1 cellular context compared by ENCODE assay signal in the genomic region with DNA sequence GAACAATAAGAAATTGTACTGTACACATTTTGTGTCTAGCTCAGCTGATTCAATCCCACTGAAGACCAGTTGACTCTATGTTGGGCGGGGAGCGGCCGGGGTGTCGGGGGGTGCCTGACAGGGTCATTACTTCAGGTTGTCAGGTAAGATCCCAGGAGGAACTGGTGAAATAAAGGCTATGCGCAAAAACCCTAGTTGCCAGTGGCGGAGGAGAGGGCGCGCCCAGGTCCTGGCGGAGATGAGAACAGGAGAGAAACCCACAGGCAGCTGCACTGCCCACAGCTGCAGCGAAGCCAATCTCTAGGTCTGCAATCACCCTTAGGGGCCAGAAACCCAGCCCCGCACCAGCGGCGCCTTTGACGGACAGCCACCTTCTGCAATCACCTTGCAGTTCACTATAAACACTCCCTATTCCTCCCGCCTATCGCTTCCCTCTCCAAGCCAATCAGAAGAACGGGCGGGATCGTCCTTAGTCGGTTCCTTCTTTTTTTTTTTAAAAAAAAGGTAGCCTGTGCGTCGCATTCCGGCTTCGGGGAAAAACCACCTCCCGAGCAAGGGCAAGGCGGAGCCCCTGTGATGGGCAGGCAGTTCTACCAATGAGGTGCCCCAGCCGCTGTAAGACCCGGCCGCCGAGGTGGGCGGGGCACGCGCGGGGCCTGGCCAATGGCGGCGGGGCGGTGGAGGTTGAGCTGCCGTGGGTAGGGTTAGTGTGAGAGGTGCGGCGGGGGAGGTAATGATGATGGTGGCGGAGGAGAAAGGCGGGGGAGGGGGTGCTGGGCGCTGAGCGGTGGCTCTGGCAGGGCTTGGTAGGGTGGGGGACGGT.
A peak's percentile ranks its signal among the peaks of the same experiment; 100 is the strongest.
TF ChIP-seq lines count a peak whose summit lies in the region.

A gene (plus strand): TSS at position 707 of the 823 bp plus-strand sequence. CDS start 1,479 bp downstream, outside the sequence.

TF ChIP-seq in HepG2, 621 proteins besides CTCF, POLR2A, EP300 and RAD21 (continued from another document and continues in another):
- TF ChIP-seq, protein P1, sequence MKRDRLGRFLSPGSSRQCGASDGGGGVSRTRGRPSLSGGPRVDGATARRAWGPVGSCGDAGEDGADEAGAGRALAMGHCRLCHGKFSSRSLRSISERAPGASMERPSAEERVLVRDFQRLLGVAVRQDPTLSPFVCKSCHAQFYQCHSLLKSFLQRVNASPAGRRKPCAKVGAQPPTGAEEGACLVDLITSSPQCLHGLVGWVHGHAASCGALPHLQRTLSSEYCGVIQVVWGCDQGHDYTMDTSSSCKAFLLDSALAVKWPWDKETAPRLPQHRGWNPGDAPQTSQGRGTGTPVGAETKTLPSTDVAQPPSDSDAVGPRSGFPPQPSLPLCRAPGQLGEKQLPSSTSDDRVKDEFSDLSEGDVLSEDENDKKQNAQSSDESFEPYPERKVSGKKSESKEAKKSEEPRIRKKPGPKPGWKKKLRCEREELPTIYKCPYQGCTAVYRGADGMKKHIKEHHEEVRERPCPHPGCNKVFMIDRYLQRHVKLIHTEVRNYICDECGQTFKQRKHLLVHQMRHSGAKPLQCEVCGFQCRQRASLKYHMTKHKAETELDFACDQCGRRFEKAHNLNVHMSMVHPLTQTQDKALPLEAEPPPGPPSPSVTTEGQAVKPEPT (CRISPR knock-in tag; IDR thresholded peaks at IDR 0.05; ENCODE audit: low read depth) = peak; percentile 82; the same call in 1 of the 2 replicates
- peak; percentile 12; the same call in 1 of the 2 replicates for TF ChIP-seq ZNF772 (CRISPR knock-in tag; IDR thresholded peaks at IDR 0.05)
- TF ChIP-seq, protein P2, sequence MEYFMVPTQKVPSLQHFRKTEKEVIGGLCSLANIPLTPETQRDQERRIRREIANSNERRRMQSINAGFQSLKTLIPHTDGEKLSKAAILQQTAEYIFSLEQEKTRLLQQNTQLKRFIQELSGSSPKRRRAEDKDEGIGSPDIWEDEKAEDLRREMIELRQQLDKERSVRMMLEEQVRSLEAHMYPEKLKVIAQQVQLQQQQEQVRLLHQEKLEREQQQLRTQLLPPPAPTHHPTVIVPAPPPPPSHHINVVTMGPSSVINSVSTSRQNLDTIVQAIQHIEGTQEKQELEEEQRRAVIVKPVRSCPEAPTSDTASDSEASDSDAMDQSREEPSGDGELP (IDR thresholded peaks at IDR 0.05; ENCODE audit: borderline replicate concordance, low read depth) = peak; percentile 72
- TF ChIP-seq HDAC1 (CRISPR knock-in tag; IDR thresholded peaks at IDR 0.05) = no peak; the same call in none of the 2 replicates
- peak; percentile 33; the same call in 1 of the 2 replicates for TF ChIP-seq ARHGAP35 (CRISPR knock-in tag; IDR thresholded peaks at IDR 0.05; ENCODE audit: borderline replicate concordance)
- peak; percentile 21; the same call in 1 of the 2 replicates for TF ChIP-seq HNF4A (CRISPR knock-in tag; IDR thresholded peaks at IDR 0.05)
- TF ChIP-seq, protein P3, sequence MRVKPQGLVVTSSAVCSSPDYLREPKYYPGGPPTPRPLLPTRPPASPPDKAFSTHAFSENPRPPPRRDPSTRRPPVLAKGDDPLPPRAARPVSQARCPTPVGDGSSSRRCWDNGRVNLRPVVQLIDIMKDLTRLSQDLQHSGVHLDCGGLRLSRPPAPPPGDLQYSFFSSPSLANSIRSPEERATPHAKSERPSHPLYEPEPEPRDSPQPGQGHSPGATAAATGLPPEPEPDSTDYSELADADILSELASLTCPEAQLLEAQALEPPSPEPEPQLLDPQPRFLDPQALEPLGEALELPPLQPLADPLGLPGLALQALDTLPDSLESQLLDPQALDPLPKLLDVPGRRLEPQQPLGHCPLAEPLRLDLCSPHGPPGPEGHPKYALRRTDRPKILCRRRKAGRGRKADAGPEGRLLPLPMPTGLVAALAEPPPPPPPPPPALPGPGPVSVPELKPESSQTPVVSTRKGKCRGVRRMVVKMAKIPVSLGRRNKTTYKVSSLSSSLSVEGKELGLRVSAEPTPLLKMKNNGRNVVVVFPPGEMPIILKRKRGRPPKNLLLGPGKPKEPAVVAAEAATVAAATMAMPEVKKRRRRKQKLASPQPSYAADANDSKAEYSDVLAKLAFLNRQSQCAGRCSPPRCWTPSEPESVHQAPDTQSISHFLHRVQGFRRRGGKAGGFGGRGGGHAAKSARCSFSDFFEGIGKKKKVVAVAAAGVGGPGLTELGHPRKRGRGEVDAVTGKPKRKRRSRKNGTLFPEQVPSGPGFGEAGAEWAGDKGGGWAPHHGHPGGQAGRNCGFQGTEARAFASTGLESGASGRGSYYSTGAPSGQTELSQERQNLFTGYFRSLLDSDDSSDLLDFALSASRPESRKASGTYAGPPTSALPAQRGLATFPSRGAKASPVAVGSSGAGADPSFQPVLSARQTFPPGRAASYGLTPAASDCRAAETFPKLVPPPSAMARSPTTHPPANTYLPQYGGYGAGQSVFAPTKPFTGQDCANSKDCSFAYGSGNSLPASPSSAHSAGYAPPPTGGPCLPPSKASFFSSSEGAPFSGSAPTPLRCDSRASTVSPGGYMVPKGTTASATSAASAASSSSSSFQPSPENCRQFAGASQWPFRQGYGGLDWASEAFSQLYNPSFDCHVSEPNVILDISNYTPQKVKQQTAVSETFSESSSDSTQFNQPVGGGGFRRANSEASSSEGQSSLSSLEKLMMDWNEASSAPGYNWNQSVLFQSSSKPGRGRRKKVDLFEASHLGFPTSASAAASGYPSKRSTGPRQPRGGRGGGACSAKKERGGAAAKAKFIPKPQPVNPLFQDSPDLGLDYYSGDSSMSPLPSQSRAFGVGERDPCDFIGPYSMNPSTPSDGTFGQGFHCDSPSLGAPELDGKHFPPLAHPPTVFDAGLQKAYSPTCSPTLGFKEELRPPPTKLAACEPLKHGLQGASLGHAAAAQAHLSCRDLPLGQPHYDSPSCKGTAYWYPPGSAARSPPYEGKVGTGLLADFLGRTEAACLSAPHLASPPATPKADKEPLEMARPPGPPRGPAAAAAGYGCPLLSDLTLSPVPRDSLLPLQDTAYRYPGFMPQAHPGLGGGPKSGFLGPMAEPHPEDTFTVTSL (CRISPR knock-in tag; IDR thresholded peaks at IDR 0.05; ENCODE audit: borderline replicate concordance) = peak; percentile 74; the same call in 1 of the 2 replicates
- TF ChIP-seq, protein P4, sequence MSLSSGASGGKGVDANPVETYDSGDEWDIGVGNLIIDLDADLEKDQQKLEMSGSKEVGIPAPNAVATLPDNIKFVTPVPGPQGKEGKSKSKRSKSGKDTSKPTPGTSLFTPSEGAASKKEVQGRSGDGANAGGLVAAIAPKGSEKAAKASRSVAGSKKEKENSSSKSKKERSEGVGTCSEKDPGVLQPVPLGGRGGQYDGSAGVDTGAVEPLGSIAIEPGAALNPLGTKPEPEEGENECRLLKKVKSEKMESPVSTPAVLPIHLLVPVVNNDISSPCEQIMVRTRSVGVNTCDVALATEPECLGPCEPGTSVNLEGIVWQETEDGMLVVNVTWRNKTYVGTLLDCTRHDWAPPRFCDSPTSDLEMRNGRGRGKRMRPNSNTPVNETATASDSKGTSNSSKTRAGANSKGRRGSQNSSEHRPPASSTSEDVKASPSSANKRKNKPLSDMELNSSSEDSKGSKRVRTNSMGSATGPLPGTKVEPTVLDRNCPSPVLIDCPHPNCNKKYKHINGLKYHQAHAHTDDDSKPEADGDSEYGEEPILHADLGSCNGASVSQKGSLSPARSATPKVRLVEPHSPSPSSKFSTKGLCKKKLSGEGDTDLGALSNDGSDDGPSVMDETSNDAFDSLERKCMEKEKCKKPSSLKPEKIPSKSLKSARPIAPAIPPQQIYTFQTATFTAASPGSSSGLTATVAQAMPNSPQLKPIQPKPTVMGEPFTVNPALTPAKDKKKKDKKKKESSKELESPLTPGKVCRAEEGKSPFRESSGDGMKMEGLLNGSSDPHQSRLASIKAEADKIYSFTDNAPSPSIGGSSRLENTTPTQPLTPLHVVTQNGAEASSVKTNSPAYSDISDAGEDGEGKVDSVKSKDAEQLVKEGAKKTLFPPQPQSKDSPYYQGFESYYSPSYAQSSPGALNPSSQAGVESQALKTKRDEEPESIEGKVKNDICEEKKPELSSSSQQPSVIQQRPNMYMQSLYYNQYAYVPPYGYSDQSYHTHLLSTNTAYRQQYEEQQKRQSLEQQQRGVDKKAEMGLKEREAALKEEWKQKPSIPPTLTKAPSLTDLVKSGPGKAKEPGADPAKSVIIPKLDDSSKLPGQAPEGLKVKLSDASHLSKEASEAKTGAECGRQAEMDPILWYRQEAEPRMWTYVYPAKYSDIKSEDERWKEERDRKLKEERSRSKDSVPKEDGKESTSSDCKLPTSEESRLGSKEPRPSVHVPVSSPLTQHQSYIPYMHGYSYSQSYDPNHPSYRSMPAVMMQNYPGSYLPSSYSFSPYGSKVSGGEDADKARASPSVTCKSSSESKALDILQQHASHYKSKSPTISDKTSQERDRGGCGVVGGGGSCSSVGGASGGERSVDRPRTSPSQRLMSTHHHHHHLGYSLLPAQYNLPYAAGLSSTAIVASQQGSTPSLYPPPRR (CRISPR knock-in tag; IDR thresholded peaks at IDR 0.05; ENCODE audit: borderline replicate concordance) = no peak
- TF ChIP-seq ATF1 (CRISPR knock-in tag; IDR thresholded peaks at IDR 0.05) = peak; percentile 90
- TF ChIP-seq, protein P5, sequence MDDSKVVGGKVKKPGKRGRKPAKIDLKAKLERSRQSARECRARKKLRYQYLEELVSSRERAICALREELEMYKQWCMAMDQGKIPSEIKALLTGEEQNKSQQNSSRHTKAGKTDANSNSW (CRISPR knock-in tag; IDR thresholded peaks at IDR 0.05; ENCODE audit: borderline replicate concordance) = no peak
- peak; percentile 78; the same call in 1 of the 2 replicates for TF ChIP-seq RFXAP (CRISPR knock-in tag; IDR thresholded peaks at IDR 0.05; ENCODE audit: borderline replicate concordance)
- peak; percentile 47; the same call in 1 of the 2 replicates for TF ChIP-seq ZNF263 (CRISPR knock-in tag; IDR thresholded peaks at IDR 0.05)
- TF ChIP-seq MTF2 (CRISPR knock-in tag; IDR thresholded peaks at IDR 0.05; ENCODE audit: borderline replicate concordance) = no peak
- TF ChIP-seq ZSCAN22 (CRISPR knock-in tag; IDR thresholded peaks at IDR 0.05) = no peak
- TF ChIP-seq, protein P6, sequence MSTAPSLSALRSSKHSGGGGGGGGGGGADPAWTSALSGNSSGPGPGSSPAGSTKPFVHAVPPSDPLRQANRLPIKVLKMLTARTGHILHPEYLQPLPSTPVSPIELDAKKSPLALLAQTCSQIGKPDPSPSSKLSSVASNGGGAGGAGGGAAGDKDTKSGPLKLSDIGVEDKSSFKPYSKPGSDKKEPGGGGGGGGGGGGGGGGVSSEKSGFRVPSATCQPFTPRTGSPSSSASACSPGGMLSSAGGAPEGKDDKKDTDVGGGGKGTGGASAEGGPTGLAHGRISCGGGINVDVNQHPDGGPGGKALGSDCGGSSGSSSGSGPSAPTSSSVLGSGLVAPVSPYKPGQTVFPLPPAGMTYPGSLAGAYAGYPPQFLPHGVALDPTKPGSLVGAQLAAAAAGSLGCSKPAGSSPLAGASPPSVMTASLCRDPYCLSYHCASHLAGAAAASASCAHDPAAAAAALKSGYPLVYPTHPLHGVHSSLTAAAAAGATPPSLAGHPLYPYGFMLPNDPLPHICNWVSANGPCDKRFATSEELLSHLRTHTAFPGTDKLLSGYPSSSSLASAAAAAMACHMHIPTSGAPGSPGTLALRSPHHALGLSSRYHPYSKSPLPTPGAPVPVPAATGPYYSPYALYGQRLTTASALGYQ (CRISPR knock-in tag; IDR thresholded peaks at IDR 0.05) = no peak; the same call in 1 of the 2 replicates
- TF ChIP-seq THYN1 (CRISPR knock-in tag; IDR thresholded peaks at IDR 0.05; ENCODE audit: borderline replicate concordance, low read depth) = no peak
- TF ChIP-seq, protein P7, sequence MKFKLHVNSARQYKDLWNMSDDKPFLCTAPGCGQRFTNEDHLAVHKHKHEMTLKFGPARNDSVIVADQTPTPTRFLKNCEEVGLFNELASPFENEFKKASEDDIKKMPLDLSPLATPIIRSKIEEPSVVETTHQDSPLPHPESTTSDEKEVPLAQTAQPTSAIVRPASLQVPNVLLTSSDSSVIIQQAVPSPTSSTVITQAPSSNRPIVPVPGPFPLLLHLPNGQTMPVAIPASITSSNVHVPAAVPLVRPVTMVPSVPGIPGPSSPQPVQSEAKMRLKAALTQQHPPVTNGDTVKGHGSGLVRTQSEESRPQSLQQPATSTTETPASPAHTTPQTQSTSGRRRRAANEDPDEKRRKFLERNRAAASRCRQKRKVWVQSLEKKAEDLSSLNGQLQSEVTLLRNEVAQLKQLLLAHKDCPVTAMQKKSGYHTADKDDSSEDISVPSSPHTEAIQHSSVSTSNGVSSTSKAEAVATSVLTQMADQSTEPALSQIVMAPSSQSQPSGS (CRISPR knock-in tag; IDR thresholded peaks at IDR 0.05) = 0 out of 2 replicates have a peak, but pooled peaks have one; percentile 36
- TF ChIP-seq, protein P8, sequence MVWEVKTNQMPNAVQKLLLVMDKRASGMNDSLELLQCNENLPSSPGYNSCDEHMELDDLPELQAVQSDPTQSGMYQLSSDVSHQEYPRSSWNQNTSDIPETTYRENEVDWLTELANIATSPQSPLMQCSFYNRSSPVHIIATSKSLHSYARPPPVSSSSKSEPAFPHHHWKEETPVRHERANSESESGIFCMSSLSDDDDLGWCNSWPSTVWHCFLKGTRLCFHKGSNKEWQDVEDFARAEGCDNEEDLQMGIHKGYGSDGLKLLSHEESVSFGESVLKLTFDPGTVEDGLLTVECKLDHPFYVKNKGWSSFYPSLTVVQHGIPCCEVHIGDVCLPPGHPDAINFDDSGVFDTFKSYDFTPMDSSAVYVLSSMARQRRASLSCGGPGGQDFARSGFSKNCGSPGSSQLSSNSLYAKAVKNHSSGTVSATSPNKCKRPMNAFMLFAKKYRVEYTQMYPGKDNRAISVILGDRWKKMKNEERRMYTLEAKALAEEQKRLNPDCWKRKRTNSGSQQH (CRISPR knock-in tag; IDR thresholded peaks at IDR 0.05; ENCODE audit: low read depth) = peak; percentile 60
- TF ChIP-seq KLF13 (CRISPR knock-in tag; IDR thresholded peaks at IDR 0.05) = no peak
- no peak for TF ChIP-seq ARNTL (CRISPR knock-in tag; IDR thresholded peaks at IDR 0.05)
- TF ChIP-seq BORCS8-MEF2B (CRISPR knock-in tag; IDR thresholded peaks at IDR 0.05) = 0 out of 2 replicates have a peak, but pooled peaks have one; percentile 2
- TF ChIP-seq, protein P9, sequence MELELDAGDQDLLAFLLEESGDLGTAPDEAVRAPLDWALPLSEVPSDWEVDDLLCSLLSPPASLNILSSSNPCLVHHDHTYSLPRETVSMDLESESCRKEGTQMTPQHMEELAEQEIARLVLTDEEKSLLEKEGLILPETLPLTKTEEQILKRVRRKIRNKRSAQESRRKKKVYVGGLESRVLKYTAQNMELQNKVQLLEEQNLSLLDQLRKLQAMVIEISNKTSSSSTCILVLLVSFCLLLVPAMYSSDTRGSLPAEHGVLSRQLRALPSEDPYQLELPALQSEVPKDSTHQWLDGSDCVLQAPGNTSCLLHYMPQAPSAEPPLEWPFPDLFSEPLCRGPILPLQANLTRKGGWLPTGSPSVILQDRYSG (CRISPR knock-in tag; IDR thresholded peaks at IDR 0.05) = 0 out of 2 replicates have a peak, but pooled peaks have one; percentile 10
- TF ChIP-seq SKI (IDR thresholded peaks at IDR 0.05; ENCODE audit: partially characterized antibody) = peak; percentile 62
- no peak for TF ChIP-seq ZNF7 (CRISPR knock-in tag; IDR thresholded peaks at IDR 0.05)
- peak; percentile 57; the same call in 1 of the 2 replicates for TF ChIP-seq ZNF768 (CRISPR knock-in tag; IDR thresholded peaks at IDR 0.05)
- peak; percentile 88; the same call in 1 of the 2 replicates for TF ChIP-seq ZNF33B (CRISPR knock-in tag; IDR thresholded peaks at IDR 0.05)
- 0 out of 2 replicates have a peak, but pooled peaks have one; percentile 27 for TF ChIP-seq ZNF616 (CRISPR knock-in tag; IDR thresholded peaks at IDR 0.05; ENCODE audit: low read depth)
- no peak for TF ChIP-seq ZNF781 (CRISPR knock-in tag; IDR thresholded peaks at IDR 0.05; ENCODE audit: borderline replicate concordance, not compliant biosample characterization)
- no peak for TF ChIP-seq HCFC1 (IDR thresholded peaks at IDR 0.05; ENCODE audit: low read depth, low read length)
- TF ChIP-seq DR1 (CRISPR knock-in tag; IDR thresholded peaks at IDR 0.05) = peak; percentile 77
- TF ChIP-seq DNMT1 (CRISPR knock-in tag; IDR thresholded peaks at IDR 0.05) = no peak
- no peak for TF ChIP-seq ZNF12 (CRISPR knock-in tag; IDR thresholded peaks at IDR 0.05)
- no peak for TF ChIP-seq RFX1 (IDR thresholded peaks at IDR 0.05)
- TF ChIP-seq ETV6 (CRISPR knock-in tag; conservative IDR thresholded peaks at IDR 0.05) = peak; percentile 78
- TF ChIP-seq KLF15 (CRISPR knock-in tag; IDR thresholded peaks at IDR 0.05; ENCODE audit: borderline replicate concordance) = 0 out of 2 replicates have a peak, but pooled peaks have one; percentile 74
